In the genomic region with DNA sequence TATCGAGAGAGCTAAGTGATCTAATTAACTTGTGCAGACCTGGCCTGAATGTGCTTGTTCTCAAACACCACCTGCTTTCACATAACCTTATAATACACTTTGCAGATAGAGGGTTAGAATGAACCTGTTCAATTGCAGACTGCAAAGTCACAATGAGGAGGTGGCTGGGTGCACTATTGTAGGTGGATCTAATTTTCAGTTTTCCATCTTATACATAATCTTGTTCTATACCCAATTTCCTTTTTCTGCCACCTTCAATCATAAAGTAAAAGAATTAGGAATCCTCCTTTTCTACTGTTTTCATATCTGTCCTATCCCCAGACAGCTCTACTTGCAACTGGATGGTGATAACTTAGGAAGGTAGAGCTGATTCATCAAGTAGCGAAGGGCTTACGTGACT, we compare ENCODE assay signal across 26 cellular contexts.
"Had no signal": no experiment of that assay in that cellular context is flagged by ENCODE, and none has a peak within 500 bp of the region (broad histone marks: within the 10 kb centered on the region; RNA-seq: fewer than 3 reads in every experiment).

No MANE protein-coding gene starts in this region.

- H3K9me3 ChIP-seq: ascending aorta, esophagus muscularis mucosa, gastrocnemius medialis had no signal

- H3K27ac Mint-ChIP-seq: activated CD4-positive, alpha-beta memory T cell treated with anti-CD3 and anti-CD28 coated beads, Interleukin-2, amount 10 ng/mL, durations not matched to agents 7 days and 5 days; activated CD4-positive, alpha-beta T cell treated with anti-CD3 and anti-CD28 coated beads for 36 hours; activated CD4-positive, alpha-beta T cell treated with anti-CD3 and anti-CD28 coated beads, Interleukin-2, amount 10 ng/mL, durations not matched to agents 7 days and 5 days; activated naive CD4-positive, alpha-beta T cell treated with anti-CD3 and anti-CD28 coated beads for 36 hours; activated naive CD4-positive, alpha-beta T cell treated with anti-CD3 and anti-CD28 coated beads, Interleukin-2, amount 50 U/mL, for 72 hours; activated naive CD8-positive, alpha-beta T cell treated with anti-CD3 and anti-CD28 coated beads, Interleukin-2, amount 10 ng/mL, durations not matched to agents 7 days and 5 days; activated T-cell treated with anti-CD3 and anti-CD28 coated beads, Interleukin-2, amount 50 U/mL, for 24 hours; activated T-helper 17 cell treated with anti-CD3 and anti-CD28 coated beads, Interleukin-2, amount 50 U/mL, for 72 hours; effector memory CD8-positive, alpha-beta T cell had no signal

- H3K9me3 Mint-ChIP-seq: activated CD4-positive, alpha-beta memory T cell treated with anti-CD3 and anti-CD28 coated beads, Interleukin-2, amount 10 ng/mL, durations not matched to agents 7 days and 5 days; activated CD4-positive, alpha-beta T cell treated with anti-CD3 and anti-CD28 coated beads, Interleukin-2, amount 10 ng/mL, durations not matched to agents 7 days and 5 days; activated naive CD4-positive, alpha-beta T cell treated with anti-CD3 and anti-CD28 coated beads for 36 hours; activated naive CD4-positive, alpha-beta T cell treated with anti-CD3 and anti-CD28 coated beads, Interleukin-2, amount 50 U/mL, for 72 hours; activated naive CD8-positive, alpha-beta T cell treated with anti-CD3 and anti-CD28 coated beads, Interleukin-2, amount 10 ng/mL, durations not matched to agents 7 days and 5 days; activated T-cell treated with anti-CD3 and anti-CD28 coated beads, Interleukin-2, amount 50 U/mL, for 24 hours; activated T-helper 17 cell treated with anti-CD3 and anti-CD28 coated beads, Interleukin-2, amount 50 U/mL, for 72 hours; effector memory CD8-positive, alpha-beta T cell had no signal

- FAIRE-seq: colon had no signal

- H3K4me3 Mint-ChIP-seq: activated CD4-positive, alpha-beta memory T cell treated with anti-CD3 and anti-CD28 coated beads, Interleukin-2, amount 10 ng/mL, durations not matched to agents 7 days and 5 days; activated CD4-positive, alpha-beta T cell treated with anti-CD3 and anti-CD28 coated beads for 36 hours; activated CD4-positive, alpha-beta T cell treated with anti-CD3 and anti-CD28 coated beads, Interleukin-2, amount 10 ng/mL, durations not matched to agents 7 days and 5 days; activated naive CD4-positive, alpha-beta T cell treated with anti-CD3 and anti-CD28 coated beads for 36 hours; activated naive CD8-positive, alpha-beta T cell treated with anti-CD3 and anti-CD28 coated beads, Interleukin-2, amount 10 ng/mL, durations not matched to agents 7 days and 5 days; activated T-cell treated with anti-CD3 and anti-CD28 coated beads, Interleukin-2, amount 50 U/mL, for 24 hours; activated T-helper 17 cell treated with anti-CD3 and anti-CD28 coated beads, Interleukin-2, amount 50 U/mL, for 72 hours; effector memory CD8-positive, alpha-beta T cell had no signal

- H3K27me3 ChIP-seq: ascending aorta, esophagus muscularis mucosa, gastrocnemius medialis had no signal

- H3K36me3 Mint-ChIP-seq: activated naive CD4-positive, alpha-beta T cell treated with anti-CD3 and anti-CD28 coated beads, Interleukin-2, amount 50 U/mL, for 72 hours; activated naive CD8-positive, alpha-beta T cell treated with anti-CD3 and anti-CD28 coated beads, Interleukin-2, amount 10 ng/mL, durations not matched to agents 7 days and 5 days had no signal

- H3K4me1 Mint-ChIP-seq: activated CD4-positive, alpha-beta memory T cell treated with anti-CD3 and anti-CD28 coated beads, Interleukin-2, amount 10 ng/mL, durations not matched to agents 7 days and 5 days; activated CD4-positive, alpha-beta T cell treated with anti-CD3 and anti-CD28 coated beads for 36 hours; activated CD4-positive, alpha-beta T cell treated with anti-CD3 and anti-CD28 coated beads, Interleukin-2, amount 10 ng/mL, durations not matched to agents 7 days and 5 days; activated naive CD8-positive, alpha-beta T cell treated with anti-CD3 and anti-CD28 coated beads, Interleukin-2, amount 10 ng/mL, durations not matched to agents 7 days and 5 days; activated T-helper 17 cell treated with anti-CD3 and anti-CD28 coated beads, Interleukin-2, amount 50 U/mL, for 72 hours had no signal

- H3K36me3 ChIP-seq: ascending aorta, esophagus muscularis mucosa, gastrocnemius medialis had no signal

- H3K4me3 ChIP-seq: ascending aorta, esophagus muscularis mucosa, gastrocnemius medialis had no signal

- ATAC-seq: activated CD4-positive, alpha-beta T cell treated with anti-CD3 and anti-CD28 coated beads for 36 hours; activated naive CD4-positive, alpha-beta T cell treated with anti-CD3 and anti-CD28 coated beads, Interleukin-2, amount 50 U/mL, for 72 hours; activated T-helper 17 cell treated with anti-CD3 and anti-CD28 coated beads, Interleukin-2, amount 50 U/mL, for 72 hours; effector memory CD8-positive, alpha-beta T cell; foreskin keratinocyte; gastrocnemius medialis had no signal

- H3K27ac ChIP-seq: ascending aorta, esophagus muscularis mucosa, foreskin keratinocyte, gastrocnemius medialis had no signal

- DNase-seq: activated CD4-positive, alpha-beta memory T cell treated with anti-CD3 and anti-CD28 coated beads, Interleukin-2, amount 10 ng/mL, durations not matched to agents 7 days and 5 days; activated CD4-positive, alpha-beta T cell treated with anti-CD3 and anti-CD28 coated beads for 36 hours; activated CD4-positive, alpha-beta T cell treated with anti-CD3 and anti-CD28 coated beads, Interleukin-2, amount 10 ng/mL, durations not matched to agents 7 days and 5 days; activated CD4-positive, alpha-beta T cell treated with anti-CD3 and anti-CD28 coated beads, Interleukin-2, amount 50 U/mL, for 4 hours; activated CD4-positive, CD25-positive, alpha-beta regulatory T cell; activated CD4-positive, CD25-positive, alpha-beta regulatory T cell treated with anti-CD3 and anti-CD28 coated beads, Interleukin-2, amount 50 U/mL, for 72 hours; activated CD8-positive, alpha-beta memory T cell treated with anti-CD3 and anti-CD28 coated beads, Interleukin-2, amount 50 U/mL, for 48 hours; activated effector memory CD4-positive, alpha-beta T cell treated with anti-CD3 and anti-CD28 coated beads, Interleukin-2, amount 50 U/mL, for 16 hours; activated naive CD4-positive, alpha-beta T cell treated with anti-CD3 and anti-CD28 coated beads for 36 hours; activated naive CD8-positive, alpha-beta T cell treated with anti-CD3 and anti-CD28 coated beads, Interleukin-2, amount 10 ng/mL, durations not matched to agents 7 days and 5 days; activated T-cell treated with anti-CD3 and anti-CD28 coated beads for 4 hours; activated T-cell treated with anti-CD3 and anti-CD28 coated beads, Interleukin-2, amount 50 U/mL, for 24 hours; cortex of kidney; dermis blood vessel endothelial cell; effector CD4-positive, alpha-beta T cell; effector memory CD8-positive, alpha-beta T cell; erythroblast; foreskin keratinocyte; gastrocnemius medialis; glutamatergic neuron; T-helper 2 cell had no signal

- H3K4me1 ChIP-seq: ascending aorta, esophagus muscularis mucosa, foreskin keratinocyte, gastrocnemius medialis had no signal
